In the genomic region with DNA sequence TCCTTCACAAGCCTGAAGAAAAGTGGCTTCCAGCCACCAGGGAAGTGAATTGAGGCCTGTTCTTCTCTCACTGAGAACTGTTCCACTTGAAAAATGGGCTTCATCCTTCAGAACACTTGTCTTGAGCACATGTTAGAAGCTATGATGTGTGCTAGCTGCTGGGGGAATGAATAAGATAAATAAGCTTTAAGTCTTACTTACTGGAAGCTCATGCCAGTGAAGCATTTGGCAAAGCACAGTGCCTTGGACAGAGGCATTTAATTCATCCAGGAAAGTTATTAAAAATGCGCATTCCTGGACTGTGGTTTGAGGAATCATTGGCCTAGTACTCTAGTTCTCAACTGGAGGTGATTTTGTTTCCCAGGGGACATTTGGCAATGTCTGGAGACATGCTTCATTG, we compare ENCODE assay signal across 1 cellular context.
TF ChIP-seq lines count a peak whose summit lies in the region.

No MANE protein-coding gene starts in this region.

TF ChIP-seq in SK-N-SH, 30 proteins besides CTCF, POLR2A, EP300 and RAD21 (continued from another document):
- TF ChIP-seq ELF1 (IDR thresholded peaks at IDR 0.05) = no peak
- no peak for TF ChIP-seq GABPA (IDR thresholded peaks at IDR 0.05; ENCODE audit: low read depth)
- TF ChIP-seq, protein P1, sequence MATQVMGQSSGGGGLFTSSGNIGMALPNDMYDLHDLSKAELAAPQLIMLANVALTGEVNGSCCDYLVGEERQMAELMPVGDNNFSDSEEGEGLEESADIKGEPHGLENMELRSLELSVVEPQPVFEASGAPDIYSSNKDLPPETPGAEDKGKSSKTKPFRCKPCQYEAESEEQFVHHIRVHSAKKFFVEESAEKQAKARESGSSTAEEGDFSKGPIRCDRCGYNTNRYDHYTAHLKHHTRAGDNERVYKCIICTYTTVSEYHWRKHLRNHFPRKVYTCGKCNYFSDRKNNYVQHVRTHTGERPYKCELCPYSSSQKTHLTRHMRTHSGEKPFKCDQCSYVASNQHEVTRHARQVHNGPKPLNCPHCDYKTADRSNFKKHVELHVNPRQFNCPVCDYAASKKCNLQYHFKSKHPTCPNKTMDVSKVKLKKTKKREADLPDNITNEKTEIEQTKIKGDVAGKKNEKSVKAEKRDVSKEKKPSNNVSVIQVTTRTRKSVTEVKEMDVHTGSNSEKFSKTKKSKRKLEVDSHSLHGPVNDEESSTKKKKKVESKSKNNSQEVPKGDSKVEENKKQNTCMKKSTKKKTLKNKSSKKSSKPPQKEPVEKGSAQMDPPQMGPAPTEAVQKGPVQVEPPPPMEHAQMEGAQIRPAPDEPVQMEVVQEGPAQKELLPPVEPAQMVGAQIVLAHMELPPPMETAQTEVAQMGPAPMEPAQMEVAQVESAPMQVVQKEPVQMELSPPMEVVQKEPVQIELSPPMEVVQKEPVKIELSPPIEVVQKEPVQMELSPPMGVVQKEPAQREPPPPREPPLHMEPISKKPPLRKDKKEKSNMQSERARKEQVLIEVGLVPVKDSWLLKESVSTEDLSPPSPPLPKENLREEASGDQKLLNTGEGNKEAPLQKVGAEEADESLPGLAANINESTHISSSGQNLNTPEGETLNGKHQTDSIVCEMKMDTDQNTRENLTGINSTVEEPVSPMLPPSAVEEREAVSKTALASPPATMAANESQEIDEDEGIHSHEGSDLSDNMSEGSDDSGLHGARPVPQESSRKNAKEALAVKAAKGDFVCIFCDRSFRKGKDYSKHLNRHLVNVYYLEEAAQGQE (IDR thresholded peaks at IDR 0.05; ENCODE audit: low read depth, low read length) = peak; percentile 81
- no peak for TF ChIP-seq CHD2 (IDR thresholded peaks at IDR 0.05; ENCODE audit: low read length, partially characterized antibody)
- TF ChIP-seq, protein P2, sequence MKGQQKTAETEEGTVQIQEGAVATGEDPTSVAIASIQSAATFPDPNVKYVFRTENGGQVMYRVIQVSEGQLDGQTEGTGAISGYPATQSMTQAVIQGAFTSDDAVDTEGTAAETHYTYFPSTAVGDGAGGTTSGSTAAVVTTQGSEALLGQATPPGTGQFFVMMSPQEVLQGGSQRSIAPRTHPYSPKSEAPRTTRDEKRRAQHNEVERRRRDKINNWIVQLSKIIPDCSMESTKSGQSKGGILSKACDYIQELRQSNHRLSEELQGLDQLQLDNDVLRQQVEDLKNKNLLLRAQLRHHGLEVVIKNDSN (IDR thresholded peaks at IDR 0.05; ENCODE audit: borderline replicate concordance, low read depth) = no peak
- no peak for TF ChIP-seq RFX5 (IDR thresholded peaks at IDR 0.05; ENCODE audit: low read length)
- TF ChIP-seq MEF2A (IDR thresholded peaks at IDR 0.05; ENCODE audit: borderline replicate concordance, low read depth) = no peak
- TF ChIP-seq MXI1 (IDR thresholded peaks at IDR 0.05; ENCODE audit: low read depth, low read length) = no peak
- TF ChIP-seq, protein P3, sequence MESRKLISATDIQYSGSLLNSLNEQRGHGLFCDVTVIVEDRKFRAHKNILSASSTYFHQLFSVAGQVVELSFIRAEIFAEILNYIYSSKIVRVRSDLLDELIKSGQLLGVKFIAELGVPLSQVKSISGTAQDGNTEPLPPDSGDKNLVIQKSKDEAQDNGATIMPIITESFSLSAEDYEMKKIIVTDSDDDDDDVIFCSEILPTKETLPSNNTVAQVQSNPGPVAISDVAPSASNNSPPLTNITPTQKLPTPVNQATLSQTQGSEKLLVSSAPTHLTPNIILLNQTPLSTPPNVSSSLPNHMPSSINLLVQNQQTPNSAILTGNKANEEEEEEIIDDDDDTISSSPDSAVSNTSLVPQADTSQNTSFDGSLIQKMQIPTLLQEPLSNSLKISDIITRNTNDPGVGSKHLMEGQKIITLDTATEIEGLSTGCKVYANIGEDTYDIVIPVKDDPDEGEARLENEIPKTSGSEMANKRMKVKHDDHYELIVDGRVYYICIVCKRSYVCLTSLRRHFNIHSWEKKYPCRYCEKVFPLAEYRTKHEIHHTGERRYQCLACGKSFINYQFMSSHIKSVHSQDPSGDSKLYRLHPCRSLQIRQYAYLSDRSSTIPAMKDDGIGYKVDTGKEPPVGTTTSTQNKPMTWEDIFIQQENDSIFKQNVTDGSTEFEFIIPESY (IDR thresholded peaks at IDR 0.05; ENCODE audit: borderline replicate concordance, low read depth) = no peak
- TF ChIP-seq, protein P4, sequence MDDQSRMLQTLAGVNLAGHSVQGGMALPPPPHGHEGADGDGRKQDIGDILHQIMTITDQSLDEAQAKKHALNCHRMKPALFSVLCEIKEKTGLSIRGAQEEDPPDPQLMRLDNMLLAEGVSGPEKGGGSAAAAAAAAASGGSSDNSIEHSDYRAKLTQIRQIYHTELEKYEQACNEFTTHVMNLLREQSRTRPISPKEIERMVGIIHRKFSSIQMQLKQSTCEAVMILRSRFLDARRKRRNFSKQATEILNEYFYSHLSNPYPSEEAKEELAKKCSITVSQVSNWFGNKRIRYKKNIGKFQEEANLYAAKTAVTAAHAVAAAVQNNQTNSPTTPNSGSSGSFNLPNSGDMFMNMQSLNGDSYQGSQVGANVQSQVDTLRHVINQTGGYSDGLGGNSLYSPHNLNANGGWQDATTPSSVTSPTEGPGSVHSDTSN (IDR thresholded peaks at IDR 0.05) = peak; percentile 56
